ENCODE assay signal across 17 cellular contexts in the genomic region with DNA sequence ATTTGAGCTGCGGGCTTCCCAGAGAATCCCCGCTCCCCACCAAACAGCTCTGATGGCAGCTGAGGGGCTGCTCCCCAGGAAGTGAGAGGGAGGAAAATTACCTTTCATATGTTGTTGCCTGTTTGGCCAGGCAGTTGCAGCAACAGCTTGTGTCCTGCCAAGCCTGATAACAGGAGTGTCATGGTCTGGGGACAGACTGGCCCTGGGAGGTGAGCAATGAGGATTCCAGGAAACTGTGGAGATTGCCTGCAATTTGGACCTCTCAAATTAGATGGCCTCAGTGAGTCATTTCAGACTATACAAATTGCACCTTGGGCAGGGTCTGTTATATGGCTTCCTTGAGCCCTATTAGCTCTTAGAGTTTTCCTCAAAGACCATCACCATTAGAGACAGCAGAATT.
"Had no signal": no experiment of that assay in that cellular context is flagged by ENCODE, and none has a peak within 500 bp of the region (broad histone marks: within the 10 kb centered on the region; RNA-seq: fewer than 3 reads in every experiment).

No MANE protein-coding gene starts in this region.

- H3K36me3 Mint-ChIP-seq: activated naive CD4-positive, alpha-beta T cell treated with anti-CD3 and anti-CD28 coated beads, Interleukin-2, amount 10 ng/mL, durations not matched to agents 7 days and 5 days; brain had no signal

- H3K4me1 ChIP-seq: adrenal gland, left lung, pancreas had no signal

- ATAC-seq: activated CD8-positive, alpha-beta T cell treated with anti-CD3 and anti-CD28 coated beads, Interleukin-2, amount 10 ng/mL, durations not matched to agents 7 days and 5 days; esophagus mucosa; left lung; stimulated activated naive CD8-positive, alpha-beta T cell treated with anti-CD3 and anti-CD28 coated beads, Interleukin-15, amount 100 ng/mL, for 72 hours had no signal

- H3K36me3 ChIP-seq: adrenal gland, left lung, pancreas, thoracic aorta had no signal

- H3K9me3 ChIP-seq: adrenal gland, pancreas had no signal

- H3K27ac Mint-ChIP-seq: activated naive CD4-positive, alpha-beta T cell treated with anti-CD3 and anti-CD28 coated beads, Interleukin-2, amount 10 ng/mL, durations not matched to agents 7 days and 5 days; activated T-helper 1 cell treated with anti-CD3 and anti-CD28 coated beads, Interleukin-12 subunit alpha, Interleukin-12 subunit beta, Interleukin-2, Interleukin-4 antibody, amounts not matched to agents 30 ng/mL and 10 ng/mL and 1 ng/mL, durations not matched to agents 14 hours and 24 hours and 36 hours; brain had no signal

- H3K27ac ChIP-seq: adrenal gland, left lung, pancreas, thoracic aorta had no signal

- H3K9me3 Mint-ChIP-seq: activated naive CD4-positive, alpha-beta T cell treated with anti-CD3 and anti-CD28 coated beads, Interleukin-2, amount 10 ng/mL, durations not matched to agents 7 days and 5 days; activated T-helper 1 cell treated with anti-CD3 and anti-CD28 coated beads, Interleukin-12 subunit alpha, Interleukin-12 subunit beta, Interleukin-2, Interleukin-4 antibody, amounts not matched to agents 30 ng/mL and 10 ng/mL and 1 ng/mL, durations not matched to agents 14 hours and 24 hours and 36 hours had no signal

- H3K4me3 ChIP-seq: adrenal gland, left lung, pancreas, thoracic aorta had no signal

- DNase-seq: activated CD4-positive, alpha-beta T cell treated with anti-CD3 and anti-CD28 coated beads for 48 hours; activated CD8-positive, alpha-beta memory T cell treated with anti-CD3 and anti-CD28 coated beads, Interleukin-2, amount 50 U/mL, for 48 hours; activated CD8-positive, alpha-beta T cell treated with anti-CD3 and anti-CD28 coated beads, Interleukin-2, amount 10 ng/mL, durations not matched to agents 7 days and 5 days; activated naive CD4-positive, alpha-beta T cell treated with anti-CD3 and anti-CD28 coated beads, Interleukin-2, amount 10 ng/mL, durations not matched to agents 7 days and 5 days; cerebellar nuclear complex; left lung; pancreas; stimulated activated CD4-positive, alpha-beta T cell treated with anti-CD3 and anti-CD28 coated beads, Interleukin-15, amount 100 ng/mL, for 24 hours; stimulated activated CD4-positive, alpha-beta T cell treated with anti-CD3 and anti-CD28 coated beads, Interleukin-4, amount 100 ng/mL, for 24 hours; stimulated activated naive CD8-positive, alpha-beta T cell treated with anti-CD3 and anti-CD28 coated beads, Interleukin-15, amount 100 ng/mL, for 72 hours; T-helper 1 cell had no signal

- H3K4me3 Mint-ChIP-seq: activated CD8-positive, alpha-beta T cell treated with anti-CD3 and anti-CD28 coated beads, Interleukin-2, amount 10 ng/mL, durations not matched to agents 7 days and 5 days; activated naive CD4-positive, alpha-beta T cell treated with anti-CD3 and anti-CD28 coated beads, Interleukin-2, amount 10 ng/mL, durations not matched to agents 7 days and 5 days; activated T-helper 1 cell treated with anti-CD3 and anti-CD28 coated beads, Interleukin-12 subunit alpha, Interleukin-12 subunit beta, Interleukin-2, Interleukin-4 antibody, amounts not matched to agents 30 ng/mL and 10 ng/mL and 1 ng/mL, durations not matched to agents 14 hours and 24 hours and 36 hours; brain; neural crest cell; stimulated activated naive CD8-positive, alpha-beta T cell treated with anti-CD3 and anti-CD28 coated beads, Interleukin-15, amount 100 ng/mL, for 72 hours had no signal

- H3K4me1 Mint-ChIP-seq: activated naive CD4-positive, alpha-beta T cell treated with anti-CD3 and anti-CD28 coated beads, Interleukin-2, amount 10 ng/mL, durations not matched to agents 7 days and 5 days; brain; neural crest cell; stimulated activated naive CD8-positive, alpha-beta T cell treated with anti-CD3 and anti-CD28 coated beads, Interleukin-15, amount 100 ng/mL, for 72 hours had no signal

- H3K27me3 ChIP-seq: adrenal gland, pancreas had no signal
